ENCODE assay signal across 8 cellular contexts in the genomic region with DNA sequence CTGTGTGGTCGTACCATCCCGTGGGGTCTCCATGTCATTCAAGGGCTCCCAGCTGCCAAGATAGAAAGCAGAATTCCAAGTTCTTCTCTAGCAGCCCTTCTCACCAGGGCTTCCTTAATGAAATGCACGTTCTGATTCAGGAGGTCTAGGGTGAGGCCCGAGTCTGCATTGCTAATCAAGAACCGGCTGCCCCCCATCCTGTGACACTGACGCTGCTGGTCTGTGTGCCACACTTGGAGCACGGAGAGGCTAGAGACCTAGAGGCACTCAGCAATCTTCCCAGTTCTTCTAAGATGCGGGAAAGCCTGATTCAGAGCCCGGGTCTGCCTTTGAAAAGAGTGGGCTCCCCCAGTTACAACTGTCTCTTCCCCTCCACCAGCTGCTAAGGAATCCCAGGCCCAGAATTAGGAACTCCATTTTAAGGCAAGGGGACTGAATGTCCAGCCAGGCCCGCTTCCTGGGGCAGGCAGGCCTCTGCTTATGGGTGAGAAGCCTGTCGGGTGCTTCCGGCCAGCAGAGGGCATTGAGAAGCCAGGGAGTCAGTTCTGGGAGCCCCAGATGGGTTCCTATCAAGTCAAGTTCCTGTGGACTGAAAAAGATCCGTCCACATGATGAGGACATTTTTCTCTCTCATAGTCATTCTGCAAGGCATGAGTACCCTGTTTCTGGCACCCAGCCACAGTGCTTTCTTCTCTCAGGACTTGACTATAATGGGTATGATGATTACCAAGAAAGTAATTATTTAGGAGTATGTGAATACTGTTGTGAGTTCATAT.
DNase-seq lines count a peak whose midpoint lies in the region.

No MANE protein-coding gene starts in this region.

- no peak overlapping the region for H3K4me3 ChIP-seq in SJCRH30

- DNase-seq in ACHN (peak; percentile 76), H4 (ENCODE audit: low spot score) (peak; percentile 66), SJCRH30 (peak; percentile 79 to 82), fibroblast of the conjunctiva (ENCODE audit: low read depth) (peak; percentile 74), nucleus accumbens (lab: John Stamatoyannopoulos, UW) (peak in 49 of 56 donors; percentile 1 to 79 (median 42)), Kasumi-1 (lab: John Stamatoyannopoulos, UW) (no peak), NCI-H2227 treated with DMSO at 0.1 percent for 48 hours (lab: John Stamatoyannopoulos, UW) (no peak)
- no peak for DNase-seq in activated effector memory CD4-positive, alpha-beta T cell treated with Interleukin-2 at 50 U/mL for 16 hours

- no peaks in the 10 kb centered on the region for H3K36me3 ChIP-seq in SJCRH30

- in situ Hi-C loops in ACHN (cut with HindIII; ENCODE audit: low pct_ligation_motif_present, low pct_unique_long_range_greater_than_20kb, low sequenced_read_pairs) = no loop called here

- H3K27ac ChIP-seq in SJCRH30 = no peak overlapping the region

- H3K4me1 ChIP-seq in SJCRH30 = peaks cover 6% of the 10 kb centered on the region; the same call in 1 of the 2 replicates

- H3K9me3 ChIP-seq in SJCRH30 (replicated peaks) = peaks cover 7% of the 10 kb centered on the region; the same call in 1 of the 2 replicates

- H3K27me3 ChIP-seq in SJCRH30 = no peaks in the 10 kb centered on the region

Comparison
In these comparisons a context has a peak if more than half of its experiments do, and no peak if none do; other contexts are left out.
1. DNase-seq: peak in ACHN (single experiment), H4 (single experiment), SJCRH30 (2 of 2), fibroblast of the conjunctiva (single experiment) and nucleus accumbens (49 of 56); none in Kasumi-1 (0 of 2), activated effector memory CD4-positive, alpha-beta T cell treated with Interleukin-2 at 50 U/mL for 16 hours (single experiment) and NCI-H2227 treated with DMSO at 0.1 percent for 48 hours (single experiment).